ENCODE assay signal across 1 cellular context in genomic region chr22:19674129-19674928, GRCh38.
TF ChIP-seq lines count a peak whose summit lies in the region.

No MANE protein-coding gene starts in this region.

TF ChIP-seq in K562, 482 proteins besides CTCF, POLR2A, EP300 and RAD21 (continued from another document):
- no peak for TF ChIP-seq PRDM10 (IDR thresholded peaks at IDR 0.05; ENCODE audit: partially characterized antibody)
- TF ChIP-seq FOXA1 (IDR thresholded peaks at IDR 0.05; ENCODE audit: borderline replicate concordance) = no peak
- TF ChIP-seq RBBP5 (IDR thresholded peaks at IDR 0.05; ENCODE audit: borderline replicate concordance, insufficient read depth, low read length, poor library complexity, severe bottlenecking) = peak; percentile 30
- no peak for TF ChIP-seq CAMTA2 (CRISPR knock-in tag; conservative IDR thresholded peaks at IDR 0.05)
- peak; percentile 71 for TF ChIP-seq DACH1 (IDR thresholded peaks at IDR 0.05; ENCODE audit: partially characterized antibody)
- TF ChIP-seq ZBTB1 (CRISPR knock-in tag; IDR thresholded peaks at IDR 0.05; ENCODE audit: borderline replicate concordance, low read depth) = peak; percentile 82; the same call in 1 of the 2 replicates
- no peak for TF ChIP-seq MAFF (IDR thresholded peaks at IDR 0.05; ENCODE audit: low read length)
- no peak for TF ChIP-seq EWSR1 (IDR thresholded peaks at IDR 0.05; ENCODE audit: borderline replicate concordance, low read depth, partially characterized antibody)
- TF ChIP-seq LEF1 (IDR thresholded peaks at IDR 0.05) = 0 out of 2 replicates have a peak, but pooled peaks have one; percentile 29
- TF ChIP-seq NFIC (IDR thresholded peaks at IDR 0.05) = peak; percentile 62
- TF ChIP-seq CBX1 (IDR thresholded peaks at IDR 0.05; ENCODE audit: low read depth) = no peak
- TF ChIP-seq MITF (IDR thresholded peaks at IDR 0.05) = 0 out of 2 replicates have a peak, but pooled peaks have one; percentile 18
- no peak for TF ChIP-seq XRCC4 (IDR thresholded peaks at IDR 0.05; ENCODE audit: extremely low read depth, insufficient read depth, insufficient read length)
- 0 out of 2 replicates have a peak, but pooled peaks have one; percentile 24 for TF ChIP-seq PKNOX1 (IDR thresholded peaks at IDR 0.05)
- TF ChIP-seq ZKSCAN1 (IDR thresholded peaks at IDR 0.05; ENCODE audit: low read depth, low read length) = no peak
- peak; percentile 8; the same call in 1 of the 2 replicates for TF ChIP-seq KDM2B (CRISPR knock-in tag; IDR thresholded peaks at IDR 0.05)
